In the genomic region with DNA sequence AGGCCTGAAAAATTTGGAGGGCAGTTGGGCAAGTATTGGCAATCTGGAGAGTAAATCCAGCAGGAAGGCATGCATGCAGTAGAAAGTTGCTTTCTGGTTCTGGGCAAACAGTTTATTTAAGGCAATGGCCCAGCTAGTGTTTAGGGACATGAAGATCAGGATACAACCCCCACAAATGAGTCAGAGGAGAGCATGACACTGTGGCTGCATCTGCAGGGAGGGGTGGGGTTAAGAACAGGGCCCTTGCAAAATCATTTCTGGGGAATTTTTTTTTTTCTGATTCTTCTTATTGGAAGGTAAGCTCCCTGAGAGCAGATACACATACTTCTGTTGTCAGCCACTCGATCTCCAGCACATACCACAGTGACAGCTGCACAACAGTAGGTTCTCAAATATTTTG, we compare ENCODE assay signal across 14 cellular contexts.
DNase-seq lines count a peak whose midpoint lies in the region; ATAC-seq and TF ChIP-seq lines count a peak whose summit lies in the region.
"Had no signal": no experiment of that assay in that cellular context is flagged by ENCODE, and none has a peak within 500 bp of the region (broad histone marks: within the 10 kb centered on the region; RNA-seq: fewer than 3 reads in every experiment).

No MANE protein-coding gene starts in this region.

- TF ChIP-seq CTCF in upper lobe of left lung (IDR thresholded peaks at IDR 0.05) = no peak

- H3K4me1 ChIP-seq in upper lobe of left lung = no peaks in the 10 kb centered on the region

- no peaks in the 10 kb centered on the region for H3K27me3 ChIP-seq in upper lobe of left lung

- H3K36me3 ChIP-seq in upper lobe of left lung = no peaks in the 10 kb centered on the region

- TF ChIP-seq EP300 in upper lobe of left lung (IDR thresholded peaks at IDR 0.05) = no peak

- no peak overlapping the region for H3K27ac ChIP-seq in upper lobe of left lung

- ATAC-seq in upper lobe of left lung (ENCODE audit: low FRiP score in 2 of 2) = peak; percentile 60 to 94
- ATAC-seq in GM21526 (IDR thresholded peaks at IDR 0.05; ENCODE audit: low FRiP score, unreplicated experiment) = no peak
- ATAC-seq in GM19023 (IDR thresholded peaks at IDR 0.05; ENCODE audit: unreplicated experiment) = no peak

- DNase-seq in SKM-1 treated with dmso at 0.1 percent for 144 hours (lab: John Stamatoyannopoulos, UW; ENCODE audit: unreplicated experiment) (peak; percentile 23), SKM-1 (lab: John Stamatoyannopoulos, UW; ENCODE audit: unreplicated experiment) (no peak), RPMI7951 (ENCODE audit: low read depth) (peak; percentile 52), fibroblast of the conjunctiva (ENCODE audit: low read depth) (peak; percentile 53), upper lobe of left lung (no peak), ecto neural progenitor cell (ENCODE audit: low spot score) (no peak)
- DNase-seq: ACHN; effector memory CD4-positive, alpha-beta T cell; H9; natural killer cell; small intestine; SW 1271 had no signal

- H3K9me3 ChIP-seq in upper lobe of left lung = no peaks in the 10 kb centered on the region

- H3K4me3 ChIP-seq in upper lobe of left lung = no peak overlapping the region

- WGBS in upper lobe of left lung, 2 donors = 76% methylated on average over 1 of the region's 1 CpG

- TF ChIP-seq POLR2A in upper lobe of left lung (IDR thresholded peaks at IDR 0.05) = no peak

Comparison
In these comparisons a context has a peak if more than half of its experiments do, and no peak if none do; other contexts are left out.
1. DNase-seq: peak in SKM-1 treated with dmso at 0.1 percent for 144 hours (single experiment), RPMI7951 (single experiment) and fibroblast of the conjunctiva (single experiment); none in SKM-1 (single experiment), upper lobe of left lung (0 of 2) and ecto neural progenitor cell (single experiment).
2. ATAC-seq: peak in upper lobe of left lung (2 of 2); none in GM21526 (single experiment) and GM19023 (single experiment).